In the genomic region with DNA sequence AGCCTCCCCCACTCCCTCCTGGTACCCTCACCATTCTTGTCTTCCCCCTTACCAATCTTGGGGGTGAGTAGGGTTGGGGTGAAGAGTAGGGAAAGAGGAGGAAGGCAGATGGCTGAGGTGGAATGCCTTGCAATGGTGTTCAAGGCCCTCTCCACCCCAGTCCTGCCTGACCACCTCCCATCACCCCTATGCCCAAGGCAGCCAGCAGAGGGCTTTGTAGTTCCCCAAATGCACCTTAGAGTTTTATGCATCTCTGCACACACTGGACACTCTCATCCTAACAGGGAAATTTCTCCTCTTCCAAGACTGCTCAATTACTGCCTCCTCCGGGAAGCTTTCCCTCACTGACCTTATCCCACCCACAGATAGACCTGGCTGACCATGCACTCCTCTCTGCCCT, we compare ENCODE assay signal across 12 cellular contexts. TPM values are rescaled to one million over a fixed set of nuclear protein-coding genes. Genes with fewer than 3 reads are reported as not detected.
DNase-seq lines count a peak whose midpoint lies in the region; ATAC-seq and TF ChIP-seq lines count a peak whose summit lies in the region.
"Had no signal": no experiment of that assay in that cellular context is flagged by ENCODE, and none has a peak within 500 bp of the region (broad histone marks: within the 10 kb centered on the region; RNA-seq: fewer than 3 reads in every experiment).

No MANE protein-coding gene starts in this region.

- H3K36me3 Mint-ChIP-seq in activated T-cell treated with anti-CD3 and anti-CD28 coated beads, Interleukin-2, amount 50 U/mL, for 24 hours (ENCODE audit: low read depth), result no peaks in the 10 kb centered on the region

- H3K9me3 Mint-ChIP-seq in activated T-cell treated with anti-CD3 and anti-CD28 coated beads, Interleukin-2, amount 50 U/mL, for 24 hours, result no peaks in the 10 kb centered on the region

- no peaks in the 10 kb centered on the region for H3K27me3 Mint-ChIP-seq in activated T-cell treated with anti-CD3 and anti-CD28 coated beads, Interleukin-2, amount 50 U/mL, for 24 hours

- TF ChIP-seq CTCF in GM12865 (IDR thresholded peaks at IDR 0.05; ENCODE audit: insufficient read depth, low read depth, low read length, missing control alignments) (peak; percentile 31), fibroblast of the aortic adventitia (IDR thresholded peaks at IDR 0.05; ENCODE audit: insufficient read depth, low read length) (peak; percentile 60)

- no peaks in the 10 kb centered on the region for H3K4me1 Mint-ChIP-seq in activated T-cell treated with anti-CD3 and anti-CD28 coated beads, Interleukin-2, amount 50 U/mL, for 24 hours (ENCODE audit: low read depth)

- H3K4me3 ChIP-seq in GM12865 (ENCODE audit: low read depth, low read length) (no peak overlapping the region), fibroblast of the aortic adventitia (ENCODE audit: low read depth, low read length) (no peak overlapping the region)
- H3K4me3 ChIP-seq: lower lobe of right lung, SJSA1 had no signal

- peak; percentile 33 for DNase-seq in 8988T
- DNase-seq in GM12865 (ENCODE audit: low read depth), result no peak
- peak; percentile 49 for DNase-seq in RPMI8226
- peak; percentile 34 for DNase-seq in fibroblast of the aortic adventitia (ENCODE audit: low read depth)
- DNase-seq in activated T-cell treated with anti-CD3 and anti-CD28 coated beads, Interleukin-2, amount 50 U/mL, for 24 hours, result no peak
- DNase-seq in NCI-H1417 (lab: John Stamatoyannopoulos, UW), result no peak
- DNase-seq: effector CD4-positive, alpha-beta T cell; lower lobe of right lung; NCI-H2081 treated with DMSO at 0.1 percent for 48 hours had no signal

- no peak overlapping the region for H3K27ac Mint-ChIP-seq in activated T-cell treated with anti-CD3 and anti-CD28 coated beads, Interleukin-2, amount 50 U/mL, for 24 hours

- ATAC-seq in HG02610 (IDR thresholded peaks at IDR 0.05; ENCODE audit: unreplicated experiment), result no peak
- no peak for ATAC-seq in GM19467 (IDR thresholded peaks at IDR 0.05; ENCODE audit: unreplicated experiment)
- ATAC-seq: lower lobe of right lung had no signal

- H3K4me3 Mint-ChIP-seq in activated T-cell treated with anti-CD3 and anti-CD28 coated beads, Interleukin-2, amount 50 U/mL, for 24 hours, result no peak overlapping the region

RNA-seq across cellular contexts. Expression of a gene that starts 15.4 kb away (rescaled TPM):
- total RNA-seq in fibroblast of the aortic adventitia (ENCODE audit: low replicate concordance), result 0.27 and 3.0 TPM in 2 replicates

RNA-seq across cellular contexts. Expression of a gene that starts 30.1 kb away (rescaled TPM):
- 1.6 and 3.2 TPM in 2 replicates for total RNA-seq in fibroblast of the aortic adventitia (ENCODE audit: low replicate concordance)
- total RNA-seq: lower lobe of right lung had no signal

RNA-seq across cellular contexts. Expression of a gene that starts 41.2 kb away (rescaled TPM):
- total RNA-seq in fibroblast of the aortic adventitia (ENCODE audit: low replicate concordance), result 54.0 and 183 TPM in 2 replicates

Comparison
In these comparisons a context has a peak if more than half of its experiments do, and no peak if none do; other contexts are left out.
1. DNase-seq: peak in 8988T (single experiment), RPMI8226 (single experiment) and fibroblast of the aortic adventitia (single experiment); none in GM12865 (single experiment), activated T-cell treated with anti-CD3 and anti-CD28 coated beads, Interleukin-2, amount 50 U/mL, for 24 hours (single experiment) and NCI-H1417 (0 of 3).